21 cellular contexts compared by ENCODE assay signal in genomic region chr15:57044961-57045360, GRCh38.
DNase-seq lines count a peak whose midpoint lies in the region; ATAC-seq, FAIRE-seq and TF ChIP-seq lines count a peak whose summit lies in the region.
"Had no signal": no experiment of that assay in that cellular context is flagged by ENCODE, and none has a peak within 500 bp of the region (broad histone marks: within the 10 kb centered on the region; RNA-seq: fewer than 3 reads in every experiment).

No MANE protein-coding gene starts in this region.

- peak overlapping the region; percentile 30 for H3K27ac ChIP-seq in cingulate gyrus (ENCODE audit: low read depth, low read length)
- H3K27ac ChIP-seq: A549; BLaER1 treated with 17β-estradiol and CSF1 and Interleukin-3, amounts not matched to agents 10 nM and 100 nM had no signal

- no peak for ATAC-seq in GM21619 (IDR thresholded peaks at IDR 0.05; ENCODE audit: unreplicated experiment)
- ATAC-seq: A549, HCT116, PC-3 had no signal

- no peak for DNase-seq in H54 (ENCODE audit: insufficient read length, low spot score)
- peak; percentile 5 for DNase-seq in SK-N-DZ (ENCODE audit: low spot score)
- peak; percentile 64 for DNase-seq in superior temporal gyrus (ENCODE audit: extremely low spot score)
- DNase-seq in SIG-M5 (lab: John Stamatoyannopoulos, UW) = no peak
- no peak for DNase-seq in pons (ENCODE audit: low spot score)
- DNase-seq: AML-193; CD4-positive, alpha-beta T cell; GOT3; KG1; MG63; NCI-H2029; NCI-H446; NCI-H524 treated with DMSO at 0.1 percent for 48 hours; NCI-H774; PC-3 had no signal

- peak; percentile 15 for FAIRE-seq in H54 (lab: Jason Lieb, UNC)
- FAIRE-seq: A549, D721Med had no signal

- no peak for TF ChIP-seq POLR2A in H54 (IDR thresholded peaks at IDR 0.05; ENCODE audit: low read depth, low read length)

Comparison
In these comparisons a context has a peak if more than half of its experiments do, and no peak if none do; other contexts are left out.
1. DNase-seq: peak in SK-N-DZ (single experiment) and superior temporal gyrus (single experiment); none in H54 (single experiment), SIG-M5 (single experiment) and pons (single experiment).